31 cellular contexts compared by ENCODE assay signal in genomic region chr13:48998893-48999292, GRCh38.
"Had no signal": no experiment of that assay in that cellular context is flagged by ENCODE, and none has a peak within 500 bp of the region (broad histone marks: within the 10 kb centered on the region; RNA-seq: fewer than 3 reads in every experiment).

No MANE protein-coding gene starts in this region.

- H3K27me3 ChIP-seq: adrenal gland, body of pancreas, gastrocnemius medialis had no signal

- FAIRE-seq: colon had no signal

- H3K4me1 Mint-ChIP-seq: endodermal cell had no signal

- ATAC-seq: activated CD4-positive, alpha-beta T cell treated with anti-CD3 and anti-CD28 coated beads for 36 hours; activated CD8-positive, alpha-beta memory T cell treated with anti-CD3 and anti-CD28 coated beads, Interleukin-2, amount 10 ng/mL, durations not matched to agents 7 days and 5 days; activated CD8-positive, alpha-beta T cell treated with anti-CD3 and anti-CD28 coated beads, Interleukin-2, amount 10 ng/mL, durations not matched to agents 7 days and 5 days; activated naive CD8-positive, alpha-beta T cell treated with anti-CD3 and anti-CD28 coated beads, Interleukin-2, amount 50 U/mL, for 24 hours; body of pancreas; esophagus mucosa; gastrocnemius medialis had no signal

- H3K27me3 Mint-ChIP-seq: activated CD4-positive, alpha-beta memory T cell treated with anti-CD3 and anti-CD28 coated beads for 36 hours; activated CD4-positive, alpha-beta T cell treated with anti-CD3 and anti-CD28 coated beads for 36 hours; activated CD4-positive, alpha-beta T cell treated with anti-CD3 and anti-CD28 coated beads, Interleukin-2, amount 10 ng/mL, durations not matched to agents 24 days and 14 days; activated CD8-positive, alpha-beta memory T cell treated with anti-CD3 and anti-CD28 coated beads, Interleukin-2, amount 10 ng/mL, durations not matched to agents 7 days and 5 days; activated naive CD4-positive, alpha-beta T cell treated with anti-CD3 and anti-CD28 coated beads, Interleukin-2, amount 50 U/mL, for 24 hours; activated naive CD8-positive, alpha-beta T cell treated with anti-CD3 and anti-CD28 coated beads for 36 hours; activated naive CD8-positive, alpha-beta T cell treated with anti-CD3 and anti-CD28 coated beads, Interleukin-2, amount 50 U/mL, for 24 hours had no signal

- H3K27ac ChIP-seq: adrenal gland, body of pancreas, gastrocnemius medialis had no signal

- H3K4me1 ChIP-seq: gastrocnemius medialis had no signal

- H3K4me3 Mint-ChIP-seq: activated CD4-positive, alpha-beta memory T cell treated with anti-CD3 and anti-CD28 coated beads for 36 hours; activated CD4-positive, alpha-beta T cell treated with anti-CD3 and anti-CD28 coated beads for 36 hours; activated CD4-positive, alpha-beta T cell treated with anti-CD3 and anti-CD28 coated beads, Interleukin-2, amount 10 ng/mL, durations not matched to agents 24 days and 14 days; activated CD8-positive, alpha-beta memory T cell treated with anti-CD3 and anti-CD28 coated beads, Interleukin-2, amount 10 ng/mL, durations not matched to agents 7 days and 5 days; activated CD8-positive, alpha-beta T cell treated with anti-CD3 and anti-CD28 coated beads, Interleukin-2, amount 10 ng/mL, durations not matched to agents 7 days and 5 days; activated naive CD4-positive, alpha-beta T cell treated with anti-CD3 and anti-CD28 coated beads for 36 hours; activated naive CD4-positive, alpha-beta T cell treated with anti-CD3 and anti-CD28 coated beads, Interleukin-2, amount 50 U/mL, for 24 hours; activated naive CD8-positive, alpha-beta T cell treated with anti-CD3 and anti-CD28 coated beads for 36 hours; activated naive CD8-positive, alpha-beta T cell treated with anti-CD3 and anti-CD28 coated beads, Interleukin-2, amount 50 U/mL, for 24 hours; activated T-helper 1 cell treated with anti-CD3 and anti-CD28 coated beads, Interleukin-12 subunit alpha, Interleukin-12 subunit beta, Interleukin-2, Interleukin-4 antibody, amounts not matched to agents 30 ng/mL and 10 ng/mL and 1 ng/mL, durations not matched to agents 14 hours and 24 hours and 36 hours; endodermal cell had no signal

- DNase-seq: activated CD4-positive, alpha-beta memory T cell treated with anti-CD3 and anti-CD28 coated beads for 36 hours; activated CD4-positive, alpha-beta T cell treated with anti-CD3 and anti-CD28 coated beads for 36 hours; activated CD4-positive, alpha-beta T cell treated with anti-CD3 and anti-CD28 coated beads, Interleukin-2, amount 10 ng/mL, durations not matched to agents 24 days and 14 days; activated CD4-positive, CD25-positive, alpha-beta regulatory T cell; activated CD4-positive, CD25-positive, alpha-beta regulatory T cell treated with anti-CD3 and anti-CD28 coated beads, Interleukin-2, amount 50 U/mL, for 72 hours; activated CD8-positive, alpha-beta memory T cell treated with anti-CD3 and anti-CD28 coated beads, Interleukin-2, amount 10 ng/mL, durations not matched to agents 7 days and 5 days; activated CD8-positive, alpha-beta memory T cell treated with anti-CD3 and anti-CD28 coated beads, Interleukin-2, amount 50 U/mL, for 4 hours; activated CD8-positive, alpha-beta T cell treated with anti-CD3 and anti-CD28 coated beads, Interleukin-2, amount 10 ng/mL, durations not matched to agents 7 days and 5 days; activated effector memory CD4-positive, alpha-beta T cell treated with anti-CD3 and anti-CD28 coated beads, Interleukin-2, amount 50 U/mL, for 16 hours; activated naive CD4-positive, alpha-beta T cell treated with anti-CD3 and anti-CD28 coated beads for 36 hours; activated naive CD8-positive, alpha-beta T cell treated with anti-CD3 and anti-CD28 coated beads for 36 hours; activated naive CD8-positive, alpha-beta T cell treated with anti-CD3 and anti-CD28 coated beads, Interleukin-2, amount 50 U/mL, for 24 hours; activated T-cell treated with anti-CD3 and anti-CD28 coated beads, Interleukin-2, amount 50 U/mL, for 1 hour; activated T-cell treated with anti-CD3 and anti-CD28 coated beads, Interleukin-2, amount 50 U/mL, for 48 hours; adrenal gland; amygdala; aorta; body of pancreas; caudate nucleus; cortex of kidney; effector memory CD4-positive, alpha-beta T cell; endodermal cell; foreskin fibroblast; gastrocnemius medialis; glutamatergic neuron; T-helper 2 cell had no signal

- H3K4me3 ChIP-seq: adrenal gland, body of pancreas, gastrocnemius medialis had no signal

- H3K27ac Mint-ChIP-seq: activated CD4-positive, alpha-beta memory T cell treated with anti-CD3 and anti-CD28 coated beads for 36 hours; activated CD4-positive, alpha-beta T cell treated with anti-CD3 and anti-CD28 coated beads for 36 hours; activated CD4-positive, alpha-beta T cell treated with anti-CD3 and anti-CD28 coated beads, Interleukin-2, amount 10 ng/mL, durations not matched to agents 24 days and 14 days; activated CD8-positive, alpha-beta memory T cell treated with anti-CD3 and anti-CD28 coated beads, Interleukin-2, amount 10 ng/mL, durations not matched to agents 7 days and 5 days; activated CD8-positive, alpha-beta T cell treated with anti-CD3 and anti-CD28 coated beads, Interleukin-2, amount 10 ng/mL, durations not matched to agents 7 days and 5 days; activated naive CD4-positive, alpha-beta T cell treated with anti-CD3 and anti-CD28 coated beads for 36 hours; activated naive CD8-positive, alpha-beta T cell treated with anti-CD3 and anti-CD28 coated beads for 36 hours; activated naive CD8-positive, alpha-beta T cell treated with anti-CD3 and anti-CD28 coated beads, Interleukin-2, amount 50 U/mL, for 24 hours; activated T-helper 1 cell treated with anti-CD3 and anti-CD28 coated beads, Interleukin-12 subunit alpha, Interleukin-12 subunit beta, Interleukin-2, Interleukin-4 antibody, amounts not matched to agents 30 ng/mL and 10 ng/mL and 1 ng/mL, durations not matched to agents 14 hours and 24 hours and 36 hours; activated T-helper 2 cell treated with anti-CD3 and anti-CD28 coated beads, Interferon-gamma antibody, Interleukin-2, Interleukin-4, amounts not matched to agents 10 μg/mL and 5 μg/mL and 100 μg/mL, durations not matched to agents 14 hours and 24 hours and 36 hours; endodermal cell had no signal

- H3K36me3 ChIP-seq: adrenal gland, gastrocnemius medialis had no signal
